5 cellular contexts compared by ENCODE assay signal in the genomic region with DNA sequence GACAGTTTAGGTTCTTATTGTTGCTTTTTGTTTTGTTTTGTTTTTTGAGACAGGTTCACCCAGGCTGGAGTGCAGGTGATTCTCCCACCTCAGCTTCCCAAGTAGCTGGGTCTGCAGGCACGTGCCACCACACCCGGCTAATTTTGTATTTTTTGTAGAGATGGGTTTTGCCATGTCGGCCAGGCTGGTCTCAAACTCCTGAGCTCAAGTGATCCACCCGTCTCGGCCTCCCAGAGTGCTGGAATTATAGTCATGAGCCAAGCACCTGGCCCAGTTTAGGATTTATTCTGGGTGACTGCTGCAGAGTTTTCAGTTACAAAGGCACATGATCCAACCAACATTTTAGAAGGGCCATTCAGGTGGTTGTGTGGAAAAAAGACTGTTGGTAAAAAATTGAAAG.
"Had no signal": no experiment of that assay in that cellular context is flagged by ENCODE, and none has a peak within 500 bp of the region (broad histone marks: within the 10 kb centered on the region; RNA-seq: fewer than 3 reads in every experiment).

No MANE protein-coding gene starts in this region.

- DNase-seq: IMR-90, KBM-7, KG1 had no signal

- ATAC-seq: HepG2, K562 had no signal
